ENCODE assay signal across 14 cellular contexts in the genomic region with DNA sequence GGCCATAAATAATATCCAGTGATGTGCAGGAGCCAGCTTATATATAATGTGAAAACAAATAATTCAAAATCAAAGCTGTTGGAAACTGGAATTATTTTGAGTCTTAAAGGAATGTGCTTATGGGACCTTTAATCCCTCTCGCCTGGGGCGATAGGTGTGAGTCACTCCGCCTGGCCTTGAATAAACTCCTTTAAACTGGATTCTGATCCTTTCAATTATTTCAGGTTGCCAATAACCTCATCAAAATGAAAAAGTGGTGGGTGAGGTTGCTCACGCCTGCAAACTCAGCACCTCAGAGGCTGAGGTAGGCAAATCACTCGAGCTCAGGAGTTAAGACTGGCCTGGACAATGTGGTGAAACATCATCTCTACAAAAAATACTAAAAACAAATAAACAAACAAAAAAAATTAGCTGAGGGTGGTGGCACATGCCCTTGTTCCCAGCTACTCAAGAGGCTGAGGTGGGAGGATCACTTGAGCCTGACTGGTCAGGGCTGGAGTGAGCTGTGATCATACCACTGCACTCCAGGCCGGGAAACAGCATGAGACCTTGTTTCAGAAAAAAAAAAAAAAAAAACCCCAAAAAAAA. TPM values are rescaled to one million over a fixed set of nuclear protein-coding genes. Genes with fewer than 3 reads are reported as not detected.
DNase-seq lines count a peak whose midpoint lies in the region; ATAC-seq and TF ChIP-seq lines count a peak whose summit lies in the region.
"Had no signal": no experiment of that assay in that cellular context is flagged by ENCODE, and none has a peak within 500 bp of the region (broad histone marks: within the 10 kb centered on the region; RNA-seq: fewer than 3 reads in every experiment).

No MANE protein-coding gene starts in this region.

- H3K9me3 Mint-ChIP-seq in CD8-positive, alpha-beta memory T cell, result no peaks in the 10 kb centered on the region
- H3K9me3 Mint-ChIP-seq in stimulated activated memory B cell treated with anti-CD40 and anti-IgM and Interleukin-4, amounts not matched to agents 10 μg/mL and 1 μg/mL and 100 μg/mL, for 72 hours, result peaks cover 2% of the 10 kb centered on the region

- H3K4me2 ChIP-seq in BLaER1 treated with 17β-estradiol and CSF1 and Interleukin-3, amounts not matched to agents 10 nM and 100 nM, result peak overlapping the region; percentile 15 to 93 (median 81); a peak in 20 of 22 replicates

- peaks cover 92 to 100% (median 100%) of the 10 kb centered on the region in 10 experiments for H3K4me1 ChIP-seq in BLaER1 treated with 17β-estradiol and CSF1 and Interleukin-3, amounts not matched to agents 10 nM and 100 nM
- peaks cover 26% of the 10 kb centered on the region for H3K4me1 ChIP-seq in foreskin keratinocyte
- H3K4me1 ChIP-seq in CD8-positive, alpha-beta memory T cell (ENCODE audit: insufficient read depth, low read length), result peaks cover 6% of the 10 kb centered on the region
- H3K4me1 ChIP-seq: colonic mucosa had no signal

- no peaks in the 10 kb centered on the region for H3K36me3 ChIP-seq in BLaER1 treated with 17β-estradiol and CSF1 and Interleukin-3, amounts not matched to agents 10 nM and 100 nM
- no peaks in the 10 kb centered on the region for H3K36me3 ChIP-seq in CD8-positive, alpha-beta memory T cell (ENCODE audit: insufficient read depth, low read length)
- H3K36me3 ChIP-seq: colonic mucosa, ovary, thoracic aorta had no signal

- no peak overlapping the region for H3K4me3 Mint-ChIP-seq in CD8-positive, alpha-beta memory T cell
- H3K4me3 Mint-ChIP-seq in stimulated activated memory B cell treated with anti-CD40 and anti-IgM and Interleukin-4, amounts not matched to agents 10 μg/mL and 1 μg/mL and 100 μg/mL, for 72 hours, result no peak overlapping the region

- no peaks in the 10 kb centered on the region for H3K36me3 Mint-ChIP-seq in CD8-positive, alpha-beta memory T cell
- H3K36me3 Mint-ChIP-seq in stimulated activated memory B cell treated with anti-CD40 and anti-IgM and Interleukin-4, amounts not matched to agents 10 μg/mL and 1 μg/mL and 100 μg/mL, for 72 hours, result no peaks in the 10 kb centered on the region

- H3K9me3 ChIP-seq in BLaER1 treated with 17β-estradiol and CSF1 and Interleukin-3, amounts not matched to agents 10 nM and 100 nM (replicated peaks in 1 of 11), result peaks cover 0 to 8% (median 0%) of the 10 kb centered on the region in 11 experiments; a peak in 3 of 22 replicates
- H3K9me3 ChIP-seq in CD8-positive, alpha-beta memory T cell (ENCODE audit: low read length), result no peaks in the 10 kb centered on the region
- H3K9me3 ChIP-seq: colonic mucosa, ovary, thoracic aorta had no signal

- H3K27me3 Mint-ChIP-seq in CD8-positive, alpha-beta memory T cell, result peaks cover 13 to 24% of the 10 kb centered on the region in 2 donors
- H3K27me3 Mint-ChIP-seq in stimulated activated memory B cell treated with anti-CD40 and anti-IgM and Interleukin-4, amounts not matched to agents 10 μg/mL and 1 μg/mL and 100 μg/mL, for 72 hours, result peaks cover 40% of the 10 kb centered on the region

- POLR2A ChIA-PET in CD8-positive, alpha-beta memory T cell (lab: Charles Lee), result no interaction called here

- H3K9ac ChIP-seq in BLaER1 treated with 17β-estradiol and CSF1 and Interleukin-3, amounts not matched to agents 10 nM and 100 nM, result peak overlapping the region in 2 of 11 experiments; percentile 11 to 16; a peak in 3 of 22 replicates

- H3K27ac ChIP-seq in BLaER1 treated with 17β-estradiol and CSF1 and Interleukin-3, amounts not matched to agents 10 nM and 100 nM, result peak overlapping the region in 8 of 11 experiments; percentile 27 to 97 (median 74); a peak in 14 of 22 replicates
- H3K27ac ChIP-seq in foreskin keratinocyte, result no peak overlapping the region
- H3K27ac ChIP-seq in CD8-positive, alpha-beta memory T cell (ENCODE audit: low read depth, low read length), result no peak overlapping the region
- H3K27ac ChIP-seq: colonic mucosa, ovary, thoracic aorta had no signal

- no peak overlapping the region for H3K27ac Mint-ChIP-seq in CD8-positive, alpha-beta memory T cell
- H3K27ac Mint-ChIP-seq in stimulated activated memory B cell treated with anti-CD40 and anti-IgM and Interleukin-4, amounts not matched to agents 10 μg/mL and 1 μg/mL and 100 μg/mL, for 72 hours, result no peak overlapping the region

- peak; percentile 62 for DNase-seq in RPMI8226
- peak; percentile 66 to 83 for DNase-seq in foreskin keratinocyte
- no peak for DNase-seq in C1 segment of cervical spinal cord (lab: John Stamatoyannopoulos, UW)
- no peak for DNase-seq in NCI-H187 (lab: John Stamatoyannopoulos, UW)
- DNase-seq in CD8-positive, alpha-beta memory T cell, result no peak
- DNase-seq: ACHN; activated CD4-positive, CD25-positive, alpha-beta regulatory T cell; colonic mucosa; NK-92 treated with Interleukin-12 subunit alpha and Interleukin-12 subunit beta, amount 100 ng/mL, for 24 hours; ovary had no signal

- no peak for TF ChIP-seq CTCF in foreskin keratinocyte (conservative IDR thresholded peaks at IDR 0.05)

- no peaks in the 10 kb centered on the region for H3K27me3 ChIP-seq in BLaER1 treated with 17β-estradiol and CSF1 and Interleukin-3, amounts not matched to agents 10 nM and 100 nM
- H3K27me3 ChIP-seq in foreskin keratinocyte, result no peaks in the 10 kb centered on the region
- H3K27me3 ChIP-seq in CD8-positive, alpha-beta memory T cell (ENCODE audit: insufficient read depth, low read length, poor library complexity, severe bottlenecking), result peaks cover 7% of the 10 kb centered on the region
- H3K27me3 ChIP-seq: colonic mucosa, ovary had no signal

- H3K4me1 Mint-ChIP-seq in CD8-positive, alpha-beta memory T cell, result peaks cover 6 to 24% (median 23%) of the 10 kb centered on the region in 3 donors
- peaks cover 63% of the 10 kb centered on the region for H3K4me1 Mint-ChIP-seq in stimulated activated memory B cell treated with anti-CD40 and anti-IgM and Interleukin-4, amounts not matched to agents 10 μg/mL and 1 μg/mL and 100 μg/mL, for 72 hours

- H3K4me3 ChIP-seq in BLaER1 treated with 17β-estradiol and CSF1 and Interleukin-3, amounts not matched to agents 10 nM and 100 nM, result no peak overlapping the region
- H3K4me3 ChIP-seq in CD8-positive, alpha-beta memory T cell (ENCODE audit: low read length), result no peak overlapping the region
- H3K4me3 ChIP-seq: colonic mucosa, ovary, thoracic aorta had no signal

- ATAC-seq in HG02610 (IDR thresholded peaks at IDR 0.05; ENCODE audit: unreplicated experiment) (peak; percentile 12), foreskin keratinocyte (peak; percentile 65)
- ATAC-seq in stimulated activated memory B cell treated with anti-CD40 and anti-IgM and Interleukin-4, amounts not matched to agents 10 μg/mL and 1 μg/mL and 100 μg/mL, for 72 hours, result no peak

- H4K20me1 ChIP-seq in BLaER1 treated with 17β-estradiol and CSF1 and Interleukin-3, amounts not matched to agents 10 nM and 100 nM, result no peaks in the 10 kb centered on the region

- CTCF ChIA-PET in CD8-positive, alpha-beta memory T cell (lab: Charles Lee), result no interaction called here

RNA-seq across cellular contexts. Expression of a gene that starts 11.4 kb away (rescaled TPM):
- total RNA-seq in foreskin keratinocyte, result 0.11 and 0.14 TPM in 2 replicates
- polyA plus RNA-seq in foreskin keratinocyte, result 0.06 and 0.07 TPM in 2 replicates
- total RNA-seq in CD8-positive, alpha-beta memory T cell, result not detected
- not detected for polyA plus RNA-seq in CD8-positive, alpha-beta memory T cell

RNA-seq across cellular contexts. Expression of a gene that starts 48.1 kb away (rescaled TPM):
- 4.9 and 5.0 TPM in 2 replicates for total RNA-seq in foreskin keratinocyte
- polyA plus RNA-seq in foreskin keratinocyte, result 1.5 and 1.7 TPM in 2 replicates
- 1 to 10 TPM; 3.1 to 4.7 TPM for total RNA-seq in CD8-positive, alpha-beta memory T cell
- polyA plus RNA-seq in CD8-positive, alpha-beta memory T cell, result 3.0 TPM

RNA-seq across cellular contexts. Expression of a gene that starts 54.6 kb away (rescaled TPM):
- not detected in 2 replicates for total RNA-seq in foreskin keratinocyte
- polyA plus RNA-seq in foreskin keratinocyte, result not detected in 2 replicates
- not detected for total RNA-seq in CD8-positive, alpha-beta memory T cell
- polyA plus RNA-seq in CD8-positive, alpha-beta memory T cell, result not detected
- total RNA-seq: colonic mucosa, ovary, thoracic aorta had no signal
- polyA plus RNA-seq: ovary had no signal

Comparison
In these comparisons a context has a peak if more than half of its experiments do, and no peak if none do; other contexts are left out.
1. H3K27ac ChIP-seq: peak in BLaER1 treated with 17β-estradiol and CSF1 and Interleukin-3, amounts not matched to agents 10 nM and 100 nM (8 of 11); none in foreskin keratinocyte (single experiment) and CD8-positive, alpha-beta memory T cell (single experiment).
2. DNase-seq: peak in RPMI8226 (single experiment) and foreskin keratinocyte (2 of 2); none in C1 segment of cervical spinal cord (0 of 14), NCI-H187 (0 of 2) and CD8-positive, alpha-beta memory T cell (0 of 5).